35 cellular contexts compared by ENCODE assay signal in the genomic region with DNA sequence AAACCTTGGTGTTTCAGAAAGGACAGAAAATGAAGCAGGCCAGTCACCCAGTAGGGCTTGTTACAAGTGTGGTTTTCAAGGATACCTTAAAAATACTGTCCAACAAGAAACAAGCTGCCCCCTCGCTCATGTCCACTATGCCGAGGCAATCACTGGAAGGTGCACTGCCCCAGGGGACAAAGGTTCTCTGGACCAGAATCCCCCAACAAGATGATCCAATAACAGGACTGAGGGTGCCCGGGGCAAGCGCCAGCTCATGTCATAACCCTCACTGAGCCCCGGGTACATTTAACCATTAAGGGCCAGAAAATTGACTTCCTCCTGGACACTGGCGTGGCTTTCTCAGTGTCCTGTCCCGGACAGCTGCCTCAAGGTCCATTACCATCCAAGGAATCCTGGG. TPM values are rescaled to one million over a fixed set of nuclear protein-coding genes. Genes with fewer than 3 reads are reported as not detected.
"Had no signal": no experiment of that assay in that cellular context is flagged by ENCODE, and none has a peak within 500 bp of the region (broad histone marks: within the 10 kb centered on the region; RNA-seq: fewer than 3 reads in every experiment).

No MANE protein-coding gene starts in this region.

- H3K9me3 Mint-ChIP-seq: activated naive CD4-positive, alpha-beta T cell treated with anti-CD3 and anti-CD28 coated beads, Interleukin-2, amount 50 U/mL, for 24 hours had no signal

- H3K4me3 Mint-ChIP-seq: activated B cell treated with CpG ODN at 0.5 μM for 24 hours; activated CD8-positive, alpha-beta T cell treated with anti-CD3 and anti-CD28 coated beads for 36 hours; activated naive CD4-positive, alpha-beta T cell treated with anti-CD3 and anti-CD28 coated beads, Interleukin-2, amount 50 U/mL, for 24 hours; activated naive CD8-positive, alpha-beta T cell treated with anti-CD3 and anti-CD28 coated beads, Interleukin-2, amount 10 ng/mL, durations not matched to agents 7 days and 5 days had no signal

- DNase-seq: activated B cell treated with CpG ODN at 0.5 μM for 24 hours; activated CD4-positive, alpha-beta T cell treated with anti-CD3 and anti-CD28 coated beads for 4 hours; activated CD4-positive, CD25-positive, alpha-beta regulatory T cell treated with anti-CD3 and anti-CD28 coated beads, Interleukin-2, amount 50 U/mL, for 72 hours; activated CD8-positive, alpha-beta T cell treated with anti-CD3 and anti-CD28 coated beads for 36 hours; activated gamma-delta T cell; activated naive CD4-positive, alpha-beta T cell treated with Interleukin-2 at 50 U/mL for 16 hours; activated naive CD8-positive, alpha-beta T cell treated with anti-CD3 and anti-CD28 coated beads, Interleukin-2, amount 10 ng/mL, durations not matched to agents 7 days and 5 days; activated T-cell treated with anti-CD3 and anti-CD28 coated beads, Interleukin-2, amount 50 U/mL, for 1 hour; IMR-90; NCI-H1092 treated with DMSO at 0.1 percent for 48 hours; NCI-H1417; NCI-H146; NCI-H187; NCI-H2029 treated with DMSO at 0.1 percent for 48 hours; NCI-H2107; NCI-H2171; NCI-H510A; NCI-H526; NCI-H748 treated with DMSO at 0.1 percent for 48 hours; NK-92 treated with Interleukin-12 subunit alpha and Interleukin-12 subunit beta, amount 100 ng/mL, for 24 hours; PC-9; Right ventricle myocardium superior; SW 1271; T-helper 1 cell; T-helper 2 cell; T-helper 9 cell had no signal

- H3K27me3 Mint-ChIP-seq: activated B cell treated with CpG ODN at 0.5 μM for 24 hours; activated naive CD4-positive, alpha-beta T cell treated with anti-CD3 and anti-CD28 coated beads, Interleukin-2, amount 50 U/mL, for 24 hours; activated naive CD8-positive, alpha-beta T cell treated with anti-CD3 and anti-CD28 coated beads, Interleukin-2, amount 10 ng/mL, durations not matched to agents 7 days and 5 days had no signal

- H3K27ac Mint-ChIP-seq: activated B cell treated with CpG ODN at 0.5 μM for 24 hours; activated CD8-positive, alpha-beta T cell treated with anti-CD3 and anti-CD28 coated beads for 36 hours; activated naive CD4-positive, alpha-beta T cell treated with anti-CD3 and anti-CD28 coated beads, Interleukin-2, amount 50 U/mL, for 24 hours; activated naive CD8-positive, alpha-beta T cell treated with anti-CD3 and anti-CD28 coated beads, Interleukin-2, amount 10 ng/mL, durations not matched to agents 7 days and 5 days; activated T-helper 2 cell treated with anti-CD3 and anti-CD28 coated beads, Interferon-gamma antibody, Interleukin-2, Interleukin-4, amounts not matched to agents 10 μg/mL and 5 μg/mL and 100 μg/mL, durations not matched to agents 14 hours and 24 hours and 36 hours had no signal

- H3K36me3 ChIP-seq: cardiac muscle cell had no signal

- H3K4me3 ChIP-seq: cardiac muscle cell, K562, PC-9 had no signal

- H3K27ac ChIP-seq: cardiac muscle cell, PC-9, RWPE1, VCaP had no signal

- H3K36me3 Mint-ChIP-seq: activated naive CD4-positive, alpha-beta T cell treated with anti-CD3 and anti-CD28 coated beads, Interleukin-2, amount 50 U/mL, for 24 hours; activated naive CD8-positive, alpha-beta T cell treated with anti-CD3 and anti-CD28 coated beads, Interleukin-2, amount 10 ng/mL, durations not matched to agents 7 days and 5 days had no signal

- ATAC-seq: activated CD8-positive, alpha-beta T cell treated with anti-CD3 and anti-CD28 coated beads for 36 hours; K562 had no signal

- H3K4me1 Mint-ChIP-seq: activated naive CD4-positive, alpha-beta T cell treated with anti-CD3 and anti-CD28 coated beads, Interleukin-2, amount 50 U/mL, for 24 hours had no signal

- H3K27me3 ChIP-seq: cardiac muscle cell had no signal

RNA-seq across cellular contexts. Expression of a gene that starts 31.9 kb away (rescaled TPM):
- total RNA-seq: activated B cell treated with CpG ODN at 0.5 μM for 24 hours; activated CD8-positive, alpha-beta memory T cell treated with anti-CD3 and anti-CD28 coated beads for 36 hours; activated CD8-positive, alpha-beta T cell treated with anti-CD3 and anti-CD28 coated beads for 36 hours; activated naive CD8-positive, alpha-beta T cell treated with anti-CD3 and anti-CD28 coated beads, Interleukin-2, amount 10 ng/mL, durations not matched to agents 7 days and 5 days; activated T-helper 2 cell treated with anti-CD3 and anti-CD28 coated beads, Interferon-gamma antibody, Interleukin-2, Interleukin-4, amounts not matched to agents 10 μg/mL and 5 μg/mL and 100 μg/mL, durations not matched to agents 14 hours and 24 hours and 36 hours; cardiac muscle cell; IMR-90; K562; OCI-LY7; PC-9; Right ventricle myocardium superior had no signal
- polyA plus RNA-seq: adipose tissue had no signal
